ENCODE assay signal across 8 cellular contexts in the genomic region with DNA sequence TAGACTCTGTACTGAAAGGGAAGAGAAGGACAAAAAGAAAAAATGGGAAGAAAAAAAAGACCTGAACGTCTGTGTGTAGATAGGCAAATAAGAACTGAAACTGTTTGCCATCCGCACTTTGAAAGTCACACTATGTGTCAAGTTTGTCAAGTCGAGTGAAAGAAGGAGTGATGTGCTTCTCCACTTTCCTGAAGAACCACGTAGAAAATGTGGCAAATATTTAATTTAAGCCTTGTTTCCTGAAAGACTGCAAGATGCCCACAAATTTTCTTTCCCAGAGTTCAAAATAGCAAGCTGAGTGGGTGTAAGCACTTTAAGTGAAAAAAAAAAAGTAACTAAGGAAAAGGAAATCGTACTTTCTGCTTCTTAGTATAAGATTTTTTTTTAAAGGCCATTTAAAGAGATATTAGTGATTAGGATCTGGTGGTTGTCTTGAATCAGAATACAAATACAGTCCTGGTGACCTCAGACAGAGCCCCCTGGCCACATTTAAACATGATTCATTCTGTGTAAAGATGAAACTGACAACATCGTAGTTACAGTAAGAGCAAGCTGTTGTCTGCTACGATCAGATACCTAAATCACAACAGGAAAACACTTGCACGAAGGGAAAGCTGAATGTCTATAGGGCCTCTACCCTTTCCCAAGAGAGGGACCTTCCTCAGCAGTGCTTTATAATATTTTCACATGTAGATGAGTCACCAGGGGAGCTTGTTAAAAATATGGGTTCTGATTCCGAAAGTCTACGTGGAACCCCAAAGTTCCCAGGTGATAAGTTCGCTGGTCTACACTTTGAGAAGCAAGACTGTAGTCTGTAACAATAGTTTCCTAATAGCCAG.
DNase-seq lines count a peak whose midpoint lies in the region; ATAC-seq, FAIRE-seq and TF ChIP-seq lines count a peak whose summit lies in the region.

No MANE protein-coding gene starts in this region.

- in situ Hi-C loops in SK-MEL-5 (cut with HindIII; ENCODE audit: low pct_unique_long_range_greater_than_20kb, low sequenced_read_pairs): no loop called here

- no peak overlapping the region for H3K27ac ChIP-seq in kidney (ENCODE audit: low read depth in 2 of 2, low read length in 2 of 2)

- H3K9ac ChIP-seq in endocrine pancreas (ENCODE audit: control insufficient read depth, insufficient read depth, low read length) (peak overlapping the region; percentile 36), kidney (ENCODE audit: low read length in 2 of 2) (no peak overlapping the region)

- no peak for FAIRE-seq in kidney (lab: Jason Lieb, UNC)

- no peaks in the 10 kb centered on the region for H3K36me3 ChIP-seq in endocrine pancreas (ENCODE audit: control insufficient read depth, insufficient read depth, low read length)
- H3K36me3 ChIP-seq in kidney (ENCODE audit: control insufficient read depth in 1 of 2, insufficient read depth in 2 of 2, low read length in 2 of 2): no peaks in the 10 kb centered on the region

- H3K4me3 Mint-ChIP-seq in stimulated activated naive CD8-positive, alpha-beta T cell treated with anti-CD3 and anti-CD28 coated beads, Interleukin-15, amount 100 ng/mL, for 72 hours: peak overlapping the region; percentile 70 to 88

- H3K4me1 Mint-ChIP-seq in stimulated activated naive CD8-positive, alpha-beta T cell treated with anti-CD3 and anti-CD28 coated beads, Interleukin-15, amount 100 ng/mL, for 72 hours: peaks cover 91% of the 10 kb centered on the region

- H3K27me3 ChIP-seq in endocrine pancreas (ENCODE audit: control insufficient read depth, insufficient read depth, low read length): no peaks in the 10 kb centered on the region

- no peak for TF ChIP-seq CTCF in kidney (IDR thresholded peaks at IDR 0.05; ENCODE audit: borderline replicate concordance, extremely low read depth, insufficient read depth)

- H3K9me3 ChIP-seq in endocrine pancreas (ENCODE audit: control insufficient read depth, low read length) (no peaks in the 10 kb centered on the region), kidney (ENCODE audit: control insufficient read depth in 1 of 2, low read length in 2 of 2) (no peaks in the 10 kb centered on the region)

- peak; percentile 81 for DNase-seq in activated effector memory CD4-positive, alpha-beta T cell treated with anti-CD3 and anti-CD28 coated beads, Interleukin-2, amount 50 U/mL, for 16 hours
- DNase-seq in activated effector memory CD4-positive, alpha-beta T cell treated with Interleukin-2 at 50 U/mL for 16 hours: no peak
- DNase-seq in SK-MEL-5 (ENCODE audit: low read depth, low spot score): peak; percentile 32
- peak in 1 of 2 donors; percentile 75 for DNase-seq in stimulated activated naive CD8-positive, alpha-beta T cell treated with anti-CD3 and anti-CD28 coated beads, Interleukin-15, amount 100 ng/mL, for 72 hours
- DNase-seq in kidney: no peak
- DNase-seq in NCI-H2171 (lab: John Stamatoyannopoulos, UW): no peak

- ATAC-seq in HG02852 (IDR thresholded peaks at IDR 0.05; ENCODE audit: unreplicated experiment): peak; percentile 66
- peak; percentile 87 for ATAC-seq in stimulated activated naive CD8-positive, alpha-beta T cell treated with anti-CD3 and anti-CD28 coated beads, Interleukin-15, amount 100 ng/mL, for 72 hours

- H3K27me3 Mint-ChIP-seq in stimulated activated naive CD8-positive, alpha-beta T cell treated with anti-CD3 and anti-CD28 coated beads, Interleukin-15, amount 100 ng/mL, for 72 hours: no peaks in the 10 kb centered on the region

- no peaks in the 10 kb centered on the region for H3K9me3 Mint-ChIP-seq in stimulated activated naive CD8-positive, alpha-beta T cell treated with anti-CD3 and anti-CD28 coated beads, Interleukin-15, amount 100 ng/mL, for 72 hours

- peak overlapping the region; percentile 66 for H3K4me3 ChIP-seq in endocrine pancreas (ENCODE audit: control insufficient read depth, insufficient read depth, low read length)
- H3K4me3 ChIP-seq in kidney (ENCODE audit: low read length in 2 of 2): peak overlapping the region in 1 of 2 donors; percentile 2

- intact Hi-C loops in kidney (cut with DNase I): no loop called here

- H3K27ac Mint-ChIP-seq in stimulated activated naive CD8-positive, alpha-beta T cell treated with anti-CD3 and anti-CD28 coated beads, Interleukin-15, amount 100 ng/mL, for 72 hours: peak overlapping the region; percentile 77 to 98

- H3K4me1 ChIP-seq in endocrine pancreas (ENCODE audit: control insufficient read depth, insufficient read depth, low read length): peaks cover 62% of the 10 kb centered on the region
- H3K4me1 ChIP-seq in kidney (ENCODE audit: control insufficient read depth in 1 of 2, insufficient read depth in 1 of 2, low read depth in 1 of 2, low read length in 2 of 2): peaks cover 10 to 20% of the 10 kb centered on the region in 2 donors

Comparison
In these comparisons a context has a peak if more than half of its experiments do, and no peak if none do; other contexts are left out.
1. DNase-seq: peak in activated effector memory CD4-positive, alpha-beta T cell treated with anti-CD3 and anti-CD28 coated beads, Interleukin-2, amount 50 U/mL, for 16 hours (single experiment) and SK-MEL-5 (single experiment); none in activated effector memory CD4-positive, alpha-beta T cell treated with Interleukin-2 at 50 U/mL for 16 hours (single experiment), kidney (single experiment) and NCI-H2171 (single experiment).